Comparison of ENCODE assay signal across 8 cellular contexts in genomic region chr5:9544502-9545300, GRCh38. TPM values are rescaled to one million over a fixed set of nuclear protein-coding genes. Genes with fewer than 3 reads are reported as not detected.
DNase-seq lines count a peak whose midpoint lies in the region; ATAC-seq, FAIRE-seq and TF ChIP-seq lines count a peak whose summit lies in the region.

No MANE protein-coding gene starts in this region.

- H3K36me3 ChIP-seq in bronchial epithelial cell (ENCODE audit: control insufficient read depth, insufficient read depth, low read length) (no peaks in the 10 kb centered on the region), skeletal muscle tissue (ENCODE audit: control insufficient read depth in 3 of 3, insufficient read depth in 3 of 3, low read length in 3 of 3) (no peaks in the 10 kb centered on the region)

- H3K27me3 Mint-ChIP-seq in immature natural killer cell (ENCODE audit: low read depth in 3 of 3): peaks cover 2 to 13% (median 7%) of the 10 kb centered on the region in 3 donors

- H3K9me3 Mint-ChIP-seq in immature natural killer cell: peaks cover 0 to 25% (median 1%) of the 10 kb centered on the region in 6 donors

- peaks cover 9 to 13% of the 10 kb centered on the region in 2 donors for H3K4me1 Mint-ChIP-seq in immature natural killer cell

- no peaks in the 10 kb centered on the region for H3K36me3 Mint-ChIP-seq in immature natural killer cell

- DNase-seq in SK-N-DZ (ENCODE audit: low spot score) (peak; percentile 94), bronchial epithelial cell (ENCODE audit: low read depth) (peak; percentile 67), immature natural killer cell (no peak)

- H3K27ac ChIP-seq in C4-2B (no peak overlapping the region; the same call in 1 of the 2 replicates), skeletal muscle tissue (ENCODE audit: low read depth, low read length) (peak overlapping the region; percentile 36)

- H3K9ac ChIP-seq in skeletal muscle tissue (ENCODE audit: low read depth in 1 of 3, low read length in 3 of 3): peak overlapping the region in 2 of 3 donors; percentile 53 to 69

- no peaks in the 10 kb centered on the region for H3K9me3 ChIP-seq in skeletal muscle tissue (ENCODE audit: control insufficient read depth in 3 of 3, low read length in 3 of 3)

- H3K4me3 ChIP-seq in bronchial epithelial cell (ENCODE audit: low read depth, low read length) (peak overlapping the region; percentile 73), skeletal muscle tissue (ENCODE audit: low read length in 3 of 3) (peak overlapping the region; percentile 69 to 76 (median 72))

- no peak overlapping the region for H3K27ac Mint-ChIP-seq in immature natural killer cell

- peak; percentile 41 for ATAC-seq in GM19025 (IDR thresholded peaks at IDR 0.05; ENCODE audit: low read depth, unreplicated experiment)
- ATAC-seq in HG03565 (IDR thresholded peaks at IDR 0.05; ENCODE audit: unreplicated experiment): peak; percentile 75
- ATAC-seq in HG02938 (IDR thresholded peaks at IDR 0.05; ENCODE audit: unreplicated experiment): no peak

- no peaks in the 10 kb centered on the region for H3K27me3 ChIP-seq in bronchial epithelial cell (ENCODE audit: control insufficient read depth, insufficient read depth, low read length)
- H3K27me3 ChIP-seq in skeletal muscle tissue (ENCODE audit: control insufficient read depth in 3 of 3, insufficient read depth in 3 of 3, low read length in 3 of 3): peaks cover 0 to 12% (median 12%) of the 10 kb centered on the region in 3 donors

- peak; percentile 98 for TF ChIP-seq CTCF in C4-2B (conservative IDR thresholded peaks at IDR 0.05)
- peak; percentile 94 for TF ChIP-seq CTCF in bronchial epithelial cell (IDR thresholded peaks at IDR 0.05; ENCODE audit: insufficient read depth, low read length, severe bottlenecking)

- FAIRE-seq in bronchial epithelial cell (lab: Jason Lieb, UNC): no peak

- H3K4me3 Mint-ChIP-seq in immature natural killer cell: peak overlapping the region; percentile 6 to 82 (median 61)

- peaks cover 15 to 22% (median 16%) of the 10 kb centered on the region in 3 donors for H3K4me1 ChIP-seq in skeletal muscle tissue (ENCODE audit: control insufficient read depth in 3 of 3, insufficient read depth in 3 of 3, low read length in 3 of 3)

RNA-seq across cellular contexts. Expression of gene SEMA5A, which starts 1.2 kb away (rescaled TPM):
- 8.1 TPM in 2 replicates for polyA plus RNA-seq in SK-N-DZ (2014; cell fraction: cytosol; rRNA removed)
- 3.1 and 4.5 TPM in 2 replicates for polyA plus RNA-seq in SK-N-DZ (2014; cell fraction: nucleus; rRNA removed)
- total RNA-seq in bronchial epithelial cell (1.3 and 1.6 TPM in 2 replicates), skeletal muscle tissue (25.1 TPM)
- polyA plus RNA-seq in immature natural killer cell: under 1 TPM in 1 of 3 donors, not detected in 2; 0.02 TPM

Comparison
In these comparisons a context has a peak if more than half of its experiments do, and no peak if none do; other contexts are left out.
1. DNase-seq: peak in SK-N-DZ (single experiment) and bronchial epithelial cell (single experiment); none in immature natural killer cell (0 of 3).
2. RNA of gene SEMA5A, which starts 1.2 kb away (total RNA-seq): 25.1 TPM in skeletal muscle tissue (single experiment); 1.3 to 1.6 TPM in bronchial epithelial cell; every median in the first group is over 10 times any median in the second.